Comparison of ENCODE assay signal across 14 cellular contexts in genomic region chr10:46530249-46531186, GRCh38. TPM values are rescaled to one million over a fixed set of nuclear protein-coding genes. Genes with fewer than 3 reads are reported as not detected.
A peak's percentile ranks its signal among the peaks of the same experiment; 100 is the strongest.
DNase-seq lines count a peak whose midpoint lies in the region; FAIRE-seq and TF ChIP-seq lines count a peak whose summit lies in the region.
"Had no signal": no experiment of that assay in that cellular context is flagged by ENCODE, and none has a peak within 500 bp of the region (broad histone marks: within the 10 kb centered on the region; RNA-seq: fewer than 3 reads in every experiment).

No MANE protein-coding gene starts in this region.

- no peak overlapping the region for H3K27ac ChIP-seq in mesendoderm (ENCODE audit: low read depth, low read length)
- H3K27ac ChIP-seq: prostate gland had no signal

- CTCF ChIA-PET in AG04449 (lab: Yijun Ruan, JAX), result interaction anchor here (1.1 to 1.8 kb wide), 4 partner anchors 9 to 14 kb away, joined by 3 to 7 read pairs (median 4); no protein-coding TSS in a partner anchor

- DNase-seq in AG04449 (ENCODE audit: low read depth, low spot score) (peak; percentile 97), HCEC 1CT (peak; percentile 68), chondrocyte (ENCODE audit: low spot score) (peak; percentile 74), mesendoderm (peak; percentile 74), foreskin melanocyte (no peak), occipital lobe (lab: John Stamatoyannopoulos, UW) (no peak), HTR-8/SVneo (ENCODE audit: insufficient read length, low spot score) (no peak)
- DNase-seq in effector CD8-positive, alpha-beta T cell (lab: John Stamatoyannopoulos, UW), result no peak
- DNase-seq: NCI-H446 treated with DMSO at 0.1 percent for 48 hours had no signal

- POLR2A ChIA-PET in AG04449 (lab: Yijun Ruan, JAX), result interaction anchor here (1.0 kb wide), 1 partner anchor 9 kb away, joined by 3 read pairs; no protein-coding TSS in a partner anchor

- no CpG with 5 or more reads among the region's 18 CpGs for WGBS in mesendoderm (ENCODE audit: extremely low coverage, insufficient coverage, low lambda C conversion rate)

- no peak overlapping the region for H3K4me2 ChIP-seq in mesendoderm (ENCODE audit: low read length)

- no peak overlapping the region for H3K4me3 Mint-ChIP-seq in chondrocyte (ENCODE audit: unreplicated experiment)
- H3K4me3 Mint-ChIP-seq: brain; CD4-positive, alpha-beta memory T cell had no signal

- H3K4me3 ChIP-seq in AG04449 (ENCODE audit: low read depth, low read length), result no peak overlapping the region
- no peak overlapping the region for H3K4me3 ChIP-seq in mesendoderm (ENCODE audit: low read length)
- H3K4me3 ChIP-seq: prostate gland had no signal

- H3K4ac ChIP-seq in mesendoderm (ENCODE audit: low read depth, low read length), result no peak overlapping the region

- H2BK120ac ChIP-seq in mesendoderm (ENCODE audit: low read depth, low read length), result no peak overlapping the region

- no peak overlapping the region for H3K18ac ChIP-seq in mesendoderm (ENCODE audit: low read length)

- H3K9ac ChIP-seq in mesendoderm (ENCODE audit: low read length), result no peak overlapping the region

- no peaks in the 10 kb centered on the region for H3K27me3 ChIP-seq in mesendoderm (ENCODE audit: insufficient read depth, low read length, poor library complexity)

- no peak overlapping the region for H3K56ac ChIP-seq in mesendoderm (ENCODE audit: low read length)

- H3K23ac ChIP-seq in mesendoderm (ENCODE audit: low read length), result no peak overlapping the region

- no peak overlapping the region for H4K5ac ChIP-seq in mesendoderm (ENCODE audit: low read length)

- H3K79me2 ChIP-seq in mesendoderm (ENCODE audit: control insufficient read depth, insufficient read depth, low read length), result no peaks in the 10 kb centered on the region

- no peaks in the 10 kb centered on the region for H3K36me3 Mint-ChIP-seq in chondrocyte (ENCODE audit: low read depth)
- H3K36me3 Mint-ChIP-seq: brain; CD4-positive, alpha-beta memory T cell had no signal

- TF ChIP-seq CTCF in AG04449 (IDR thresholded peaks at IDR 0.05; ENCODE audit: insufficient read depth, low read length, missing control alignments) (no peak), chondrocyte (IDR thresholded peaks at IDR 0.05) (no peak)

- no peak for FAIRE-seq in HTR-8/SVneo (lab: Jason Lieb, UNC)
- FAIRE-seq: GM12892, urothelium cell line had no signal

- H2BK5ac ChIP-seq in mesendoderm (ENCODE audit: low read length), result no peak overlapping the region

- H4K8ac ChIP-seq in mesendoderm (ENCODE audit: low read depth, low read length), result no peak overlapping the region

- no peaks in the 10 kb centered on the region for H3K9me3 Mint-ChIP-seq in chondrocyte (ENCODE audit: low read depth)
- H3K9me3 Mint-ChIP-seq: CD4-positive, alpha-beta memory T cell had no signal

- H3K4me1 ChIP-seq in mesendoderm (ENCODE audit: control insufficient read depth, low read depth, low read length), result no peaks in the 10 kb centered on the region
- H3K4me1 ChIP-seq: prostate gland had no signal

- no peak overlapping the region for H2AK5ac ChIP-seq in mesendoderm (ENCODE audit: low read length)

- peaks cover 8% of the 10 kb centered on the region for H3K4me1 Mint-ChIP-seq in chondrocyte (ENCODE audit: low read depth)
- H3K4me1 Mint-ChIP-seq: brain; CD4-positive, alpha-beta memory T cell had no signal

- peak overlapping the region; percentile 84 for H3K27ac Mint-ChIP-seq in chondrocyte (ENCODE audit: unreplicated experiment)
- H3K27ac Mint-ChIP-seq: brain; CD4-positive, alpha-beta memory T cell had no signal

- H3K79me1 ChIP-seq in mesendoderm (ENCODE audit: low read length), result no peaks in the 10 kb centered on the region

- H3K36me3 ChIP-seq in mesendoderm (ENCODE audit: control insufficient read depth, insufficient read depth, low read length), result no peaks in the 10 kb centered on the region
- H3K36me3 ChIP-seq: prostate gland had no signal

- H3K27me3 Mint-ChIP-seq in chondrocyte (ENCODE audit: low read depth), result no peaks in the 10 kb centered on the region
- H3K27me3 Mint-ChIP-seq: CD4-positive, alpha-beta memory T cell had no signal

- H2BK15ac ChIP-seq in mesendoderm (replicated peaks; ENCODE audit: low read depth), result no peak overlapping the region

RNA-seq across cellular contexts. Expression of gene GPRIN2, which starts 25.9 kb away (rescaled TPM):
- total RNA-seq in chondrocyte (5.4 to 12.3 TPM (median 5.7 TPM) in 3 replicates), occipital lobe (19.3 TPM)
- polyA plus RNA-seq in mesendoderm (2013, experiment 1 of 2), result 3.0 TPM
- 3.0 TPM for polyA plus RNA-seq in mesendoderm (2013, experiment 2 of 2)
- total RNA-seq: CD4-positive, alpha-beta memory T cell had no signal
- polyA plus RNA-seq: CD4-positive, alpha-beta memory T cell had no signal

RNA-seq across cellular contexts. Expression of gene SYT15, which starts 48.4 kb away (rescaled TPM):
- total RNA-seq in chondrocyte, result 11.6 to 44.3 TPM (median 14.5 TPM) in 3 replicates
- polyA plus RNA-seq in mesendoderm (2013, experiment 1 of 2), result 0.48 TPM
- polyA plus RNA-seq in mesendoderm (2013, experiment 2 of 2), result 0.88 TPM
- 0.47 TPM for total RNA-seq in occipital lobe

Comparison
In these comparisons a context has a peak if more than half of its experiments do, and no peak if none do; other contexts are left out.
1. DNase-seq: peak in AG04449 (single experiment), HCEC 1CT (single experiment), chondrocyte (single experiment) and mesendoderm (single experiment); none in foreskin melanocyte (single experiment), effector CD8-positive, alpha-beta T cell (single experiment), occipital lobe (single experiment) and HTR-8/SVneo (single experiment).